Comparison of ENCODE assay signal across 18 cellular contexts in genomic region chr10:110829721-110830410, GRCh38.
"Had no signal": no experiment of that assay in that cellular context is flagged by ENCODE, and none has a peak within 500 bp of the region (broad histone marks: within the 10 kb centered on the region; RNA-seq: fewer than 3 reads in every experiment).

No MANE protein-coding gene starts in this region.

- H3K4me1 Mint-ChIP-seq: activated T-helper 17 cell treated with anti-CD3 and anti-CD28 coated beads, Interleukin-2, amount 50 U/mL, for 72 hours had no signal

- H3K9me3 Mint-ChIP-seq: activated naive CD4-positive, alpha-beta T cell treated with anti-CD3 and anti-CD28 coated beads for 36 hours; activated T-helper 17 cell treated with anti-CD3 and anti-CD28 coated beads, Interleukin-2, amount 50 U/mL, for 72 hours had no signal

- H3K36me3 ChIP-seq: lower lobe of right lung, stomach, thyroid gland, uterus, WERI-Rb-1 had no signal

- ATAC-seq: activated T-helper 17 cell treated with anti-CD3 and anti-CD28 coated beads, Interleukin-2, amount 50 U/mL, for 72 hours; gastrocnemius medialis; lower lobe of right lung; sciatic nerve had no signal

- H3K27ac Mint-ChIP-seq: activated naive CD4-positive, alpha-beta T cell treated with anti-CD3 and anti-CD28 coated beads for 36 hours; activated T-helper 17 cell treated with anti-CD3 and anti-CD28 coated beads, Interleukin-2, amount 50 U/mL, for 72 hours; progenitor cell of endocrine pancreas had no signal

- H3K27me3 ChIP-seq: gastrocnemius medialis, stomach, thyroid gland, uterus had no signal

- H3K27ac ChIP-seq: gastrocnemius medialis, lower lobe of right lung, thyroid gland, WERI-Rb-1 had no signal

- H3K4me3 ChIP-seq: coronary artery, gastrocnemius medialis, lower lobe of right lung, stomach, thyroid gland, uterus had no signal

- H3K9me3 ChIP-seq: gastrocnemius medialis, lower lobe of right lung, stomach, thyroid gland, uterus had no signal

- FAIRE-seq: endothelial cell of umbilical vein had no signal

- DNase-seq: activated CD4-positive, alpha-beta T cell treated with anti-CD3 and anti-CD28 coated beads for 4 hours; activated naive CD4-positive, alpha-beta T cell treated with anti-CD3 and anti-CD28 coated beads for 36 hours; caudate nucleus; effector CD4-positive, alpha-beta T cell; gastrocnemius medialis; hypothalamus; lower lobe of right lung; midbrain; stimulated activated CD4-positive, alpha-beta T cell treated with anti-CD3 and anti-CD28 coated beads, Interleukin-12 subunit alpha, Interleukin-12 subunit beta, amount 100 ng/mL, for 4 hours; stomach; thyroid gland; uterus; WERI-Rb-1 had no signal

- H3K27me3 Mint-ChIP-seq: activated T-helper 17 cell treated with anti-CD3 and anti-CD28 coated beads, Interleukin-2, amount 50 U/mL, for 72 hours; progenitor cell of endocrine pancreas had no signal

- H3K4me3 Mint-ChIP-seq: activated naive CD4-positive, alpha-beta T cell treated with anti-CD3 and anti-CD28 coated beads for 36 hours; activated T-helper 17 cell treated with anti-CD3 and anti-CD28 coated beads, Interleukin-2, amount 50 U/mL, for 72 hours had no signal
